17 cellular contexts compared by ENCODE assay signal in the genomic region with DNA sequence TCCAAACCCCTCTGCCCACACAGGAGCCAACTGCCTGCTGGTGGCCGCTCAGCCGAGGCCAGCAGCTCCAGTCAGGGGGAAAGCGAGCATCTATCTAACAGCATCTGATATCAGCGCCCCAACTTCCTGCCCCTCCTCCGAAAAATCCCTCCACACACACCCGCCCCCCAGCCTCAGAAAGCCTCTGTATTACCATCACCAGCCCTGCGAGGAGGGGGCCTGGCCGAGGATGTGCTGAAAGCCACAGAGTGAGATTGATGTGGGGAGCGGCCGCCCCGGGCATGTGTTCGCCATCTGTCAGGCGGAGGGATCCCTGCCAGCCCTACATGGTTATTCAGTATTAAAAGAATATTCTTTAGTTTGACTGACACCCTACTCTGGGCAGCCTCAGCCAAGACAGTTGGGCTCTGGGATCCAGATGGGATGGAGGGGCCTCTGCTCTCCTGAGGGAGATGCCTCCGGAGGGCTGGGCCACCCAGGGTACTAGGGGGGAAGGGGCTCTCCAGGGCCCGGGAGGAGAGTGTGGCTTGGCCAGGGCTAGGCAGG.
DNase-seq lines count a peak whose midpoint lies in the region; ATAC-seq lines count a peak whose summit lies in the region.
"Had no signal": no experiment of that assay in that cellular context is flagged by ENCODE, and none has a peak within 500 bp of the region (broad histone marks: within the 10 kb centered on the region; RNA-seq: fewer than 3 reads in every experiment).

No MANE protein-coding gene starts in this region.

- no peaks in the 10 kb centered on the region for H3K36me3 ChIP-seq in CD8-positive, alpha-beta memory T cell (ENCODE audit: insufficient read depth, low read length)
- no peaks in the 10 kb centered on the region for H3K36me3 ChIP-seq in naive thymus-derived CD4-positive, alpha-beta T cell (ENCODE audit: control insufficient read depth in 2 of 3, insufficient read depth in 3 of 3, low read length in 3 of 3)
- H3K36me3 ChIP-seq: esophagus muscularis mucosa, spleen had no signal

- H3K27ac ChIP-seq in CD8-positive, alpha-beta memory T cell (ENCODE audit: low read depth, low read length), result no peak overlapping the region
- H3K27ac ChIP-seq in naive thymus-derived CD4-positive, alpha-beta T cell (ENCODE audit: low read depth, low read length), result no peak overlapping the region
- H3K27ac ChIP-seq: esophagus muscularis mucosa, spleen had no signal

- POLR2A ChIA-PET in CD8-positive, alpha-beta memory T cell (lab: Charles Lee), result no interaction called here
- POLR2A ChIA-PET in naive thymus-derived CD4-positive, alpha-beta T cell (lab: Charles Lee), result no interaction called here

- peak; percentile 58 for ATAC-seq in naive thymus-derived CD4-positive, alpha-beta T cell
- ATAC-seq: activated CD4-positive, alpha-beta T cell treated with anti-CD3 and anti-CD28 coated beads for 36 hours had no signal

- peak overlapping the region in 3 of 8 donors; percentile 31 to 47 (median 42) for H3K27ac Mint-ChIP-seq in CD8-positive, alpha-beta memory T cell
- H3K27ac Mint-ChIP-seq in naive thymus-derived CD4-positive, alpha-beta T cell, result no peak overlapping the region
- H3K27ac Mint-ChIP-seq: activated CD4-positive, alpha-beta T cell treated with anti-CD3 and anti-CD28 coated beads for 36 hours had no signal

- peaks cover 10 to 15% (median 11%) of the 10 kb centered on the region in 3 donors for H3K4me1 Mint-ChIP-seq in CD8-positive, alpha-beta memory T cell
- peaks cover 0 to 9% (median 0%) of the 10 kb centered on the region in 7 donors for H3K4me1 Mint-ChIP-seq in naive thymus-derived CD4-positive, alpha-beta T cell
- H3K4me1 Mint-ChIP-seq: activated CD4-positive, alpha-beta T cell treated with anti-CD3 and anti-CD28 coated beads for 36 hours had no signal

- H3K4me1 ChIP-seq in CD8-positive, alpha-beta memory T cell (ENCODE audit: insufficient read depth, low read length), result peaks cover 5% of the 10 kb centered on the region
- H3K4me1 ChIP-seq in naive thymus-derived CD4-positive, alpha-beta T cell (ENCODE audit: control insufficient read depth in 2 of 2, insufficient read depth in 2 of 2, low read length in 2 of 2), result peaks cover 0 to 15% of the 10 kb centered on the region in 2 donors
- H3K4me1 ChIP-seq: spleen had no signal

- H3K27me3 Mint-ChIP-seq in CD8-positive, alpha-beta memory T cell, result peaks cover 0 to 2% of the 10 kb centered on the region in 2 donors
- peaks cover 0 to 9% (median 6%) of the 10 kb centered on the region in 5 donors for H3K27me3 Mint-ChIP-seq in naive thymus-derived CD4-positive, alpha-beta T cell

- no peaks in the 10 kb centered on the region for H3K9me3 Mint-ChIP-seq in CD8-positive, alpha-beta memory T cell
- H3K9me3 Mint-ChIP-seq in naive thymus-derived CD4-positive, alpha-beta T cell, result peaks cover 0 to 4% (median 0%) of the 10 kb centered on the region in 11 donors

- peak overlapping the region in 6 of 7 donors; percentile 3 to 59 (median 30) for H3K4me3 Mint-ChIP-seq in CD8-positive, alpha-beta memory T cell
- peak overlapping the region in 1 of 10 donors; percentile 46 for H3K4me3 Mint-ChIP-seq in naive thymus-derived CD4-positive, alpha-beta T cell
- H3K4me3 Mint-ChIP-seq: activated CD4-positive, alpha-beta T cell treated with anti-CD3 and anti-CD28 coated beads for 36 hours had no signal

- CTCF ChIA-PET in CD8-positive, alpha-beta memory T cell (lab: Charles Lee), result no interaction called here
- CTCF ChIA-PET in naive thymus-derived CD4-positive, alpha-beta T cell (lab: Charles Lee), result no interaction called here

- DNase-seq in CD8-positive, alpha-beta memory T cell, result peak in 1 of 5 donors; percentile 28
- DNase-seq in NCI-H524 (lab: John Stamatoyannopoulos, UW) (peak; percentile 87 to 95), cerebellum (ENCODE audit: low spot score) (peak; percentile 81), NCI-H187 treated with DMSO at 0.1 percent for 48 hours (lab: John Stamatoyannopoulos, UW) (no peak), COLO829 (ENCODE audit: low spot score) (no peak), EL (no peak)
- DNase-seq in naive thymus-derived CD4-positive, alpha-beta T cell, result no peak
- no peak for DNase-seq in activated naive CD4-positive, alpha-beta T cell treated with Interleukin-2 at 50 U/mL for 16 hours
- DNase-seq: activated CD4-positive, alpha-beta T cell treated with anti-CD3 and anti-CD28 coated beads for 36 hours; amygdala; DMS53; H7; NCI-H1417 treated with DMSO at 0.1 percent for 48 hours; NCI-H774; spleen; T-helper 9 cell had no signal

- H3K4me3 ChIP-seq in CD8-positive, alpha-beta memory T cell (ENCODE audit: low read length), result no peak overlapping the region
- H3K4me3 ChIP-seq in naive thymus-derived CD4-positive, alpha-beta T cell (ENCODE audit: low read length), result no peak overlapping the region
- H3K4me3 ChIP-seq: esophagus muscularis mucosa, spleen had no signal

- H3K9me3 ChIP-seq in CD8-positive, alpha-beta memory T cell (ENCODE audit: low read length), result no peaks in the 10 kb centered on the region
- no peaks in the 10 kb centered on the region for H3K9me3 ChIP-seq in naive thymus-derived CD4-positive, alpha-beta T cell (ENCODE audit: control insufficient read depth in 2 of 3, low read length in 3 of 3)
- H3K9me3 ChIP-seq: esophagus muscularis mucosa had no signal

- intact Hi-C loops in naive thymus-derived CD4-positive, alpha-beta T cell (cut with micrococcal nuclease), result no loop called here

- H3K27me3 ChIP-seq in CD8-positive, alpha-beta memory T cell (ENCODE audit: insufficient read depth, low read length, poor library complexity, severe bottlenecking), result no peaks in the 10 kb centered on the region
- H3K27me3 ChIP-seq in naive thymus-derived CD4-positive, alpha-beta T cell (ENCODE audit: control insufficient read depth in 2 of 2, insufficient read depth in 2 of 2, low read length in 2 of 2), result no peaks in the 10 kb centered on the region
- H3K27me3 ChIP-seq: esophagus muscularis mucosa, spleen had no signal

- no peaks in the 10 kb centered on the region for H3K36me3 Mint-ChIP-seq in CD8-positive, alpha-beta memory T cell
- peaks cover 0 to 4% (median 0%) of the 10 kb centered on the region in 5 donors for H3K36me3 Mint-ChIP-seq in naive thymus-derived CD4-positive, alpha-beta T cell

Comparison
In these comparisons a context has a peak if more than half of its experiments do, and no peak if none do; other contexts are left out.
1. DNase-seq: peak in NCI-H524 (2 of 2) and cerebellum (single experiment); none in naive thymus-derived CD4-positive, alpha-beta T cell (0 of 9), NCI-H187 treated with DMSO at 0.1 percent for 48 hours (single experiment), activated naive CD4-positive, alpha-beta T cell treated with Interleukin-2 at 50 U/mL for 16 hours (single experiment), COLO829 (single experiment) and EL (single experiment).